In the genomic region with DNA sequence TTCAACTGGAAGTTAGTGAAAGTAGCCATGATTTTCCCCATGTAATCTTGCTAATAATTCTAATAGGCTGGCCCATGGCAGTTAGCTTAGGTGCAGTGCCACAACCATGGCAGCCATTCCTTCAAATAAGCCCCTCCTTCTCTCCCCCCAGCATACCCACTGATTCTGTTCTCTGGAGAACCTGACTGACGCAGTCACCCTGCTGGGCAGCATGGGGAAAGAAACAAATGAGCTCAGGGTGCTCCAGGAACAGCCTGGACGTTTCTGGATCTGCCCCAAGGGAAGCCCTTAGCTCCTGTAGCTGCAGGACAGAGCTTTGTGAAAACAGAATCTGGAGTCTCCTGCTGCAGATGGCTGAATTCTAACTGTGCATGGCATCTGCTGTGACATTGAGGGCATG, we compare ENCODE assay signal across 20 cellular contexts. TPM values are rescaled to one million over a fixed set of nuclear protein-coding genes. Genes with fewer than 3 reads are reported as not detected.
DNase-seq lines count a peak whose midpoint lies in the region; ATAC-seq, FAIRE-seq and TF ChIP-seq lines count a peak whose summit lies in the region.
"Had no signal": no experiment of that assay in that cellular context is flagged by ENCODE, and none has a peak within 500 bp of the region (broad histone marks: within the 10 kb centered on the region; RNA-seq: fewer than 3 reads in every experiment).

No MANE protein-coding gene starts in this region.

- TF ChIP-seq EP300 in sigmoid colon (IDR thresholded peaks at IDR 0.05), result peak in 1 of 4 donors; percentile 56

- intact Hi-C loops in heart right ventricle (cut with DNase I), result loop anchor here in 1 of 10 donors (2.0 kb wide), 1 partner anchor 27 kb away; no protein-coding TSS in a partner anchor
- intact Hi-C loops in Right ventricle myocardium inferior (cut with DNase I), result loop anchor here (10.0 kb wide), 1 partner anchor 273 kb away; no protein-coding TSS in a partner anchor
- intact Hi-C loops in sigmoid colon (cut with DNase I), result no loop called here

- H3K27me3 ChIP-seq in heart right ventricle (no peaks in the 10 kb centered on the region), endodermal cell (ENCODE audit: control insufficient read depth, insufficient read depth, low read length, poor library complexity, severe bottlenecking) (no peaks in the 10 kb centered on the region), sigmoid colon (no peaks in the 10 kb centered on the region)

- ATAC-seq in heart right ventricle, result peak in 5 of 8 donors; percentile 10 to 37 (median 23)
- ATAC-seq in Right ventricle myocardium inferior, result no peak

- H3K36me3 ChIP-seq in heart right ventricle (peaks cover 0 to 37% (median 0%) of the 10 kb centered on the region in 9 donors), endodermal cell (ENCODE audit: control insufficient read depth, insufficient read depth, low read length) (peaks cover 65% of the 10 kb centered on the region), sigmoid colon (peaks cover 0 to 14% (median 0%) of the 10 kb centered on the region in 4 donors)

- H3K27ac Mint-ChIP-seq in endodermal cell, result peak overlapping the region; percentile 65

- TF ChIP-seq POLR2A in sigmoid colon (IDR thresholded peaks at IDR 0.05), result no peak

- FAIRE-seq in HTR-8/SVneo (lab: Jason Lieb, UNC), result no peak
- FAIRE-seq: A204.1 had no signal

- H3K27ac ChIP-seq in heart right ventricle, result peak overlapping the region in 5 of 10 donors; percentile 78 to 91 (median 84)
- H3K27ac ChIP-seq in endodermal cell (ENCODE audit: low read depth, low read length), result no peak overlapping the region
- peak overlapping the region in 3 of 4 donors; percentile 18 to 89 (median 83) for H3K27ac ChIP-seq in sigmoid colon
- H3K27ac ChIP-seq: C4-2B had no signal

- peaks cover 41% of the 10 kb centered on the region for H3K36me3 Mint-ChIP-seq in endodermal cell (ENCODE audit: low read depth)

- H3K4me3 ChIP-seq in heart right ventricle (no peak overlapping the region), endodermal cell (ENCODE audit: low read length) (no peak overlapping the region), sigmoid colon (no peak overlapping the region)

- H3K9ac ChIP-seq in endodermal cell (ENCODE audit: extremely low read depth, low read length, poor library complexity, severe bottlenecking), result no peak overlapping the region

- TF ChIP-seq CTCF in heart right ventricle (IDR thresholded peaks at IDR 0.05), result no peak
- TF ChIP-seq CTCF in endodermal cell (conservative IDR thresholded peaks at IDR 0.05), result no peak
- no peak for TF ChIP-seq CTCF in sigmoid colon (IDR thresholded peaks at IDR 0.05)

- H3K4me3 Mint-ChIP-seq in endodermal cell, result no peak overlapping the region
- H3K4me3 Mint-ChIP-seq: H9 had no signal

- H3K4me1 Mint-ChIP-seq in endodermal cell, result no peaks in the 10 kb centered on the region

- H3K9me3 Mint-ChIP-seq in endodermal cell, result no peaks in the 10 kb centered on the region
- H3K9me3 Mint-ChIP-seq: H9 had no signal

- H3K9me3 ChIP-seq in heart right ventricle, result no peaks in the 10 kb centered on the region
- H3K9me3 ChIP-seq in endodermal cell (ENCODE audit: control insufficient read depth, low read length), result no peaks in the 10 kb centered on the region
- H3K9me3 ChIP-seq in sigmoid colon, result no peaks in the 10 kb centered on the region

- no peaks in the 10 kb centered on the region for H3K27me3 Mint-ChIP-seq in endodermal cell (ENCODE audit: insufficient read depth)

- H3K4me1 ChIP-seq in heart right ventricle (peaks cover 22 to 94% (median 69%) of the 10 kb centered on the region in 9 donors), endodermal cell (ENCODE audit: control insufficient read depth, insufficient read depth, low read length) (no peaks in the 10 kb centered on the region), sigmoid colon (peaks cover 0 to 77% (median 67%) of the 10 kb centered on the region in 4 donors)

- WGBS in heart right ventricle, 2 donors, result 46 to 54% methylated on average over 2 of the region's 2 CpGs
- WGBS in endodermal cell (ENCODE audit: insufficient coverage in 1 of 2, insufficient read length in 1 of 2), 2 experiments, result 83 to 85% methylated on average over 2 of the region's 2 CpGs
- WGBS in sigmoid colon, 2 donors, result 86 to 90% methylated on average over 2 of the region's 2 CpGs

- DNase-seq in heart right ventricle, result no peak
- DNase-seq in Right ventricle myocardium inferior (ENCODE audit: missing footprints), result no peak
- DNase-seq in endodermal cell, result no peak
- DNase-seq in sigmoid colon, result no peak
- no peak for DNase-seq in NCI-H1048 (lab: John Stamatoyannopoulos, UW)
- DNase-seq in mesenteric fat pad (ENCODE audit: low spot score), result no peak
- DNase-seq in HTR-8/SVneo (ENCODE audit: insufficient read length, low spot score), result no peak
- no peak for DNase-seq in NCI-H748 (lab: John Stamatoyannopoulos, UW; ENCODE audit: unreplicated experiment)
- DNase-seq: COR-L47, DMS153, EL, H9, Karpas-422, MM.1S, NCI-H1105 treated with DMSO at 0.1 percent for 48 hours, NCI-H187, NCI-H446, NCI-H774 had no signal

RNA-seq across cellular contexts. Expression of a gene that starts 22.5 kb away (rescaled TPM):
- total RNA-seq in heart right ventricle (100 to 1,000 TPM in 1 of 10 donors, 10 to 100 TPM in 9; 23.2 to 102 (median 65.4) TPM), Right ventricle myocardium inferior (30.1 TPM), endodermal cell (10 to 100 TPM; 42.5 to 46.6 TPM), sigmoid colon (10 to 100 TPM; 33.9 to 51.6 (median 35.8) TPM), mesenteric fat pad (18.8 TPM)
- polyA plus RNA-seq in heart right ventricle (10 to 100 TPM; 18.4 to 22.9 TPM), sigmoid colon (10 to 100 TPM; 13.8 to 19.9 (median 17.1) TPM)
- 41.3 TPM for polyA plus RNA-seq in endodermal cell (2013, experiment 1 of 2)
- polyA plus RNA-seq in endodermal cell (2013, experiment 2 of 2), result 37.0 TPM

RNA-seq across cellular contexts. Expression of a gene that starts 22.7 kb away (rescaled TPM):
- total RNA-seq in heart right ventricle (10 to 100 TPM in 5 of 10 donors, 1 to 10 TPM in 5; 7.6 to 13.4 (median 9.9) TPM), Right ventricle myocardium inferior (7.1 TPM), endodermal cell (10 to 100 TPM; 19.4 to 21.8 TPM), sigmoid colon (10 to 100 TPM; 13.8 to 20.5 (median 14.8) TPM), mesenteric fat pad (18.4 TPM)
- polyA plus RNA-seq in heart right ventricle (10 to 100 TPM; 10.4 to 13.0 TPM), sigmoid colon (10 to 100 TPM in 1 of 3 donors, 1 to 10 TPM in 2; 7.8 to 13.5 (median 8.8) TPM)
- polyA plus RNA-seq in endodermal cell (2013, experiment 1 of 2), result 14.3 TPM
- 13.4 TPM for polyA plus RNA-seq in endodermal cell (2013, experiment 2 of 2)

RNA-seq across cellular contexts. Expression of a gene that starts 57.7 kb away (rescaled TPM):
- total RNA-seq in heart right ventricle (not detected), Right ventricle myocardium inferior (not detected), endodermal cell (not detected), sigmoid colon (not detected), mesenteric fat pad (not detected)
- polyA plus RNA-seq in heart right ventricle (not detected), sigmoid colon (not detected)
- not detected for polyA plus RNA-seq in endodermal cell (2013, experiment 1 of 2)
- not detected for polyA plus RNA-seq in endodermal cell (2013, experiment 2 of 2)
- total RNA-seq: H9 had no signal
